8 cellular contexts compared by ENCODE assay signal in the genomic region with DNA sequence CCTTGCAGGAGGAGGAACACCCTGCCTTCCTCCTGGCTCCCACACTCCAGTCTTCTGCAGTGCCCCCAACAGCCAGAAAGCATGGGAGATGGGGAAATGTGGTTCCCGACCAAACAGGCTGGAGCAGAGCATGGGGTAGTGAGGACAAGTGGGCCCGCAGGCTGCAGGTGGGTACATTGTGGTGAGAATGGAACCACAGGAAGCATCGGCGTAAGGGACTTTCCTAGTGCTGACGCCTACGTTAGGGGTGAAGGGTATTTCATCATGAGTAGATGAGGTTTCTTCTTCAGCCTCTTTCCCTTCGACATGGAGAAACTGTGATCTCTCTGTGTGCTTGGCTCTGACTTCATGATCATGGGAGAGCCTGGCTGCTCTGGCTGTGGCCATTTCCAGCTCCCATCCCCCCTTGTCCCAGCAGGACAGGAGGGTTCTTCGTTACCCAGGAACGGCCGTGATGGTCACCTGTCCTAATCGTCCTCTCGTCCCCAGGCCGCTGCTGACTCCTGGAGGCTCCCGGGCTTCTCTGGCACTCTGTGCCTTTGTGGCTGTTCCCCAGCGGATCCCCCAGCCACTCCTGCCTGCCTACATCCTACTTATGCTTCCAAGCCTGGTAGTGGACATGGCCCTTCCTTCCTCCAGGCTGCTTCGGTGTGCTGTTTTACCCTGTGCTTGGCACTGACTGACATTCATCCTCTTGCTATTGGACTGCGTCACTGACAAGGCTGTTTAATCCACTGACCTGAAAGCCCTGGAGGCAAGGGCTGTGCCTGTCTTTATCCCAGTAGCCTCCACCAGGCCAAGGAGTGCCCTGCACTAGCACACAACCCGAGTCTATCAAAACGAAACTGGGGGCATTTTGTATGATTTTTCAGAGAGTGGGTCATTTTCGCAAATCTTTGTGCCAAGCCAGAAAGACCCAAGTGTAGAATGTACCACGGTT.
DNase-seq lines count a peak whose midpoint lies in the region; ATAC-seq and TF ChIP-seq lines count a peak whose summit lies in the region.

No MANE protein-coding gene starts in this region.

- H3K36me3 ChIP-seq in Peyer's patch: no peaks in the 10 kb centered on the region
- H3K36me3 ChIP-seq in osteoblast (ENCODE audit: insufficient read depth, low read length): no peaks in the 10 kb centered on the region
- H3K36me3 ChIP-seq in uterus: no peaks in the 10 kb centered on the region

- peak overlapping the region; percentile 51 for H3K4me3 Mint-ChIP-seq in activated naive CD8-positive, alpha-beta T cell treated with anti-CD3 and anti-CD28 coated beads, Interleukin-2, amount 10 ng/mL, durations not matched to agents 7 days and 5 days

- no peaks in the 10 kb centered on the region for H3K9me3 Mint-ChIP-seq in activated naive CD8-positive, alpha-beta T cell treated with anti-CD3 and anti-CD28 coated beads, Interleukin-2, amount 10 ng/mL, durations not matched to agents 7 days and 5 days

- H3K4me1 Mint-ChIP-seq in activated naive CD8-positive, alpha-beta T cell treated with anti-CD3 and anti-CD28 coated beads, Interleukin-2, amount 10 ng/mL, durations not matched to agents 7 days and 5 days: peaks cover 18% of the 10 kb centered on the region

- ATAC-seq in GM19397 (IDR thresholded peaks at IDR 0.05; ENCODE audit: unreplicated experiment): peak; percentile 85
- peak; percentile 92 for ATAC-seq in activated naive CD8-positive, alpha-beta T cell treated with anti-CD3 and anti-CD28 coated beads, Interleukin-2, amount 10 ng/mL, durations not matched to agents 7 days and 5 days (ENCODE audit: low read depth)
- no peak for ATAC-seq in HG03175 (IDR thresholded peaks at IDR 0.05; ENCODE audit: unreplicated experiment)

- no peaks in the 10 kb centered on the region for H4K20me1 ChIP-seq in osteoblast (ENCODE audit: insufficient read depth, low read length)

- no peak overlapping the region for H3K27ac ChIP-seq in Peyer's patch
- no peak overlapping the region for H3K27ac ChIP-seq in osteoblast (ENCODE audit: low read depth, low read length)
- H3K27ac ChIP-seq in uterus: no peak overlapping the region

- TF ChIP-seq CTCF in Peyer's patch (IDR thresholded peaks at IDR 0.05) (no peak), osteoblast (IDR thresholded peaks at IDR 0.05; ENCODE audit: extremely low read depth, low read depth, low read length) (no peak), uterus (IDR thresholded peaks at IDR 0.05) (no peak)

- intact Hi-C loops in uterus (cut with DNase I; ENCODE audit: low total_unique reads): no loop called here

- no peaks in the 10 kb centered on the region for H3K27me3 Mint-ChIP-seq in activated naive CD8-positive, alpha-beta T cell treated with anti-CD3 and anti-CD28 coated beads, Interleukin-2, amount 10 ng/mL, durations not matched to agents 7 days and 5 days

- POLR2A ChIA-PET in activated naive CD8-positive, alpha-beta T cell treated with anti-CD3 and anti-CD28 coated beads, Interleukin-2, amount 10 ng/mL, durations not matched to agents 7 days and 5 days (lab: Charles Lee): interaction anchor here (0.6 kb wide), 2 partner anchors 38 to 343 kb away, joined by 3 to 4 read pairs; no protein-coding TSS in a partner anchor

- H3K27me3 ChIP-seq in Peyer's patch (no peaks in the 10 kb centered on the region), osteoblast (ENCODE audit: insufficient read depth, low read length) (no peaks in the 10 kb centered on the region), uterus (no peaks in the 10 kb centered on the region)

- H3K9me3 ChIP-seq in Peyer's patch (no peaks in the 10 kb centered on the region), osteoblast (ENCODE audit: low read depth, low read length) (no peaks in the 10 kb centered on the region), uterus (no peaks in the 10 kb centered on the region)

- no peak overlapping the region for H2AFZ ChIP-seq in osteoblast (ENCODE audit: low read length)

- H3K36me3 Mint-ChIP-seq in activated naive CD8-positive, alpha-beta T cell treated with anti-CD3 and anti-CD28 coated beads, Interleukin-2, amount 10 ng/mL, durations not matched to agents 7 days and 5 days: no peaks in the 10 kb centered on the region

- no peaks in the 10 kb centered on the region for H3K79me2 ChIP-seq in osteoblast (ENCODE audit: insufficient read depth, low read length)

- H3K4me1 ChIP-seq in Peyer's patch (peaks cover 0 to 7% (median 2%) of the 10 kb centered on the region in 4 donors), osteoblast (ENCODE audit: insufficient read depth, low read length) (no peaks in the 10 kb centered on the region), uterus (no peaks in the 10 kb centered on the region)

- DNase-seq in Peyer's patch: peak in 2 of 3 donors; percentile 33 to 56
- peak; percentile 67 for DNase-seq in activated naive CD8-positive, alpha-beta T cell treated with anti-CD3 and anti-CD28 coated beads, Interleukin-2, amount 10 ng/mL, durations not matched to agents 7 days and 5 days
- peak; percentile 10 for DNase-seq in stimulated activated CD8-positive, alpha-beta memory T cell treated with anti-CD3 and anti-CD28 coated beads, Interleukin-4, amount 100 ng/mL, for 24 hours (ENCODE audit: low read depth)
- no peak for DNase-seq in osteoblast (ENCODE audit: insufficient read length, low spot score, missing footprints)
- DNase-seq in NOMO-1 treated with DMSO at 0.1 percent for 48 hours (lab: John Stamatoyannopoulos, UW; ENCODE audit: unreplicated experiment): no peak
- DNase-seq in uterus: no peak

- peak overlapping the region; percentile 84 for H3K27ac Mint-ChIP-seq in activated naive CD8-positive, alpha-beta T cell treated with anti-CD3 and anti-CD28 coated beads, Interleukin-2, amount 10 ng/mL, durations not matched to agents 7 days and 5 days

- H3K4me2 ChIP-seq in osteoblast (ENCODE audit: insufficient read depth, low read length): no peak overlapping the region

- no peak overlapping the region for H3K4me3 ChIP-seq in Peyer's patch
- H3K4me3 ChIP-seq in osteoblast (ENCODE audit: insufficient read depth, low read length): no peak overlapping the region
- H3K4me3 ChIP-seq in uterus: no peak overlapping the region

- TF ChIP-seq POLR2A in Peyer's patch (IDR thresholded peaks at IDR 0.05) (no peak), uterus (IDR thresholded peaks at IDR 0.05) (no peak)

Comparison
In these comparisons a context has a peak if more than half of its experiments do, and no peak if none do; other contexts are left out.
1. DNase-seq: peak in Peyer's patch (2 of 3), activated naive CD8-positive, alpha-beta T cell treated with anti-CD3 and anti-CD28 coated beads, Interleukin-2, amount 10 ng/mL, durations not matched to agents 7 days and 5 days (single experiment) and stimulated activated CD8-positive, alpha-beta memory T cell treated with anti-CD3 and anti-CD28 coated beads, Interleukin-4, amount 100 ng/mL, for 24 hours (single experiment); none in osteoblast (single experiment), NOMO-1 treated with DMSO at 0.1 percent for 48 hours (single experiment) and uterus (0 of 2).